19 cellular contexts compared by ENCODE assay signal in the genomic region with DNA sequence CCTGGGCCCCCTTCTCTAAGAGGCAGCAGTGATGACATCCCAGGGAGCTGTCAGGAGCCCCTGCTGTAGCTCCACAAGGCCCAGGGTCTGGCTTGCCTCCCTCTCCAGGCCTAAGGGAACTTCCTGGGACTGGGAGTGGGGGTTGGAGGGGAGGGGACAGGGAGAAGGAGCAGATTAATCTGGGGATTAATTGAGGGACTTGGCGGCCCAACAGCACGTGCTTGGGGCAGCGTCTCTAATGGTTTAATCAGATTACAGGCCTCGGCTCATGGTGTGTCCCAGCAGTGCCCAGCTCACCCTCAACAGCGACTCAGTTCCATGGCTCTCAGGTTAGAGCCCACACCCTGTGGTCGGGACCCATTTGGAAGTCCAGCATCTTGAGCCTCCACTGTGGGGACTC. TPM values are rescaled to one million over a fixed set of nuclear protein-coding genes. Genes with fewer than 3 reads are reported as not detected.
DNase-seq lines count a peak whose midpoint lies in the region; ATAC-seq and TF ChIP-seq lines count a peak whose summit lies in the region.
"Had no signal": no experiment of that assay in that cellular context is flagged by ENCODE, and none has a peak within 500 bp of the region (broad histone marks: within the 10 kb centered on the region; RNA-seq: fewer than 3 reads in every experiment).

No MANE protein-coding gene starts in this region.

- H3K4me3 Mint-ChIP-seq in neural progenitor cell (no peak overlapping the region), Calu3 (ENCODE audit: low read depth, unreplicated experiment) (no peak overlapping the region)
- H3K4me3 Mint-ChIP-seq: B cell; CD14-positive monocyte; CD4-positive, alpha-beta T cell had no signal

- H3K27ac ChIP-seq in neural progenitor cell, result no peak overlapping the region
- H3K27ac ChIP-seq: 22Rv1; BLaER1 treated with 17β-estradiol and CSF1 and Interleukin-3, amounts not matched to agents 10 nM and 100 nM; GM23248 had no signal

- no peak for TF ChIP-seq CTCF in BE2C (IDR thresholded peaks at IDR 0.05; ENCODE audit: low read depth, low read length)
- no peak for TF ChIP-seq CTCF in neural progenitor cell (IDR thresholded peaks at IDR 0.05)
- no peak for TF ChIP-seq CTCF in Calu3 (IDR thresholded peaks at IDR 0.05; ENCODE audit: unreplicated experiment)

- H3K36me3 ChIP-seq in BE2C (no peaks in the 10 kb centered on the region), neural progenitor cell (no peaks in the 10 kb centered on the region)
- H3K36me3 ChIP-seq: BLaER1 treated with 17β-estradiol and CSF1 and Interleukin-3, amounts not matched to agents 10 nM and 100 nM had no signal

- ATAC-seq in HG03457 (IDR thresholded peaks at IDR 0.05; ENCODE audit: unreplicated experiment), result no peak

- H3K4me1 ChIP-seq in BE2C (no peaks in the 10 kb centered on the region; the same call in 1 of the 2 replicates), neural progenitor cell (peaks cover 17% of the 10 kb centered on the region)

- H3K27me3 ChIP-seq in BE2C (no peaks in the 10 kb centered on the region), neural progenitor cell (peaks cover 8% of the 10 kb centered on the region)

- no peaks in the 10 kb centered on the region for H3K79me2 ChIP-seq in neural progenitor cell (ENCODE audit: low read depth)

- no peaks in the 10 kb centered on the region for H3K9me3 ChIP-seq in BE2C
- no peaks in the 10 kb centered on the region for H3K9me3 ChIP-seq in neural progenitor cell (ENCODE audit: low read depth)
- H3K9me3 ChIP-seq: BLaER1 treated with 17β-estradiol and CSF1 and Interleukin-3, amounts not matched to agents 10 nM and 100 nM had no signal

- H3K27ac Mint-ChIP-seq in neural progenitor cell (no peak overlapping the region), Calu3 (ENCODE audit: unreplicated experiment) (no peak overlapping the region)
- H3K27ac Mint-ChIP-seq: B cell; CD14-positive monocyte; CD4-positive, alpha-beta T cell had no signal

- H3F3A ChIP-seq in neural progenitor cell (ENCODE audit: low read depth), result peaks cover 23% of the 10 kb centered on the region

- intact Hi-C loops in Calu3 (cut with micrococcal nuclease; ENCODE audit: unreplicated experiment), result no loop called here

- H3K36me3 Mint-ChIP-seq in neural progenitor cell (no peaks in the 10 kb centered on the region), Calu3 (ENCODE audit: insufficient read depth, unreplicated experiment) (no peaks in the 10 kb centered on the region)
- H3K36me3 Mint-ChIP-seq: CD14-positive monocyte had no signal

- peaks cover 5% of the 10 kb centered on the region for H3K9me3 Mint-ChIP-seq in neural progenitor cell
- H3K9me3 Mint-ChIP-seq in Calu3 (ENCODE audit: low read depth, unreplicated experiment), result no peaks in the 10 kb centered on the region
- H3K9me3 Mint-ChIP-seq: CD14-positive monocyte; CD4-positive, alpha-beta T cell had no signal

- DNase-seq in BE2C (peak; percentile 24), ELF-1 (ENCODE audit: low read depth, low spot score) (peak; percentile 62), NCI-H82 (lab: John Stamatoyannopoulos, UW) (peak; percentile 98), neural progenitor cell (ENCODE audit: low spot score) (peak; percentile 66), iPS-NIHi7 (ENCODE audit: extremely low spot score) (no peak), HPDE6-E6E7 (ENCODE audit: extremely low spot score) (no peak), Calu3 (no peak)
- DNase-seq: CD4-positive, alpha-beta T cell; COR-L47; DMS53; DMS79 treated with DMSO at 0.1 percent for 48 hours; GM23248; H7; HCEC 1CT had no signal

- no peak overlapping the region for H2AFZ ChIP-seq in neural progenitor cell (replicated peaks)
- H2AFZ ChIP-seq: GM23248 had no signal

- CTCF ChIA-PET in Calu3 (lab: Charles Lee), result no interaction called here

- H3K4me2 ChIP-seq in neural progenitor cell, result no peak overlapping the region
- H3K4me2 ChIP-seq: BLaER1 treated with 17β-estradiol and CSF1 and Interleukin-3, amounts not matched to agents 10 nM and 100 nM had no signal

- H3K9ac ChIP-seq in neural progenitor cell, result no peak overlapping the region
- H3K9ac ChIP-seq: BLaER1 treated with 17β-estradiol and CSF1 and Interleukin-3, amounts not matched to agents 10 nM and 100 nM; GM23248 had no signal

- H3K4me3 ChIP-seq in BE2C (ENCODE audit: low read depth, low read length) (no peak overlapping the region), neural progenitor cell (no peak overlapping the region)
- H3K4me3 ChIP-seq: BLaER1 treated with 17β-estradiol and CSF1 and Interleukin-3, amounts not matched to agents 10 nM and 100 nM; GM23248 had no signal

- H3K4me1 Mint-ChIP-seq in neural progenitor cell, result peaks cover 55% of the 10 kb centered on the region
- H3K4me1 Mint-ChIP-seq in Calu3 (ENCODE audit: low read depth, unreplicated experiment), result no peaks in the 10 kb centered on the region
- H3K4me1 Mint-ChIP-seq: B cell, CD14-positive monocyte had no signal

- H4K20me1 ChIP-seq in neural progenitor cell (ENCODE audit: low read depth), result no peaks in the 10 kb centered on the region

- no TSS peak for BruUV-seq in Calu3 (replicated peaks; lab: Mats Ljungman, UMichigan)

- peaks cover 9% of the 10 kb centered on the region for H3K27me3 Mint-ChIP-seq in neural progenitor cell (ENCODE audit: insufficient read depth, low read depth)
- peaks cover 22% of the 10 kb centered on the region for H3K27me3 Mint-ChIP-seq in Calu3 (ENCODE audit: unreplicated experiment)
- H3K27me3 Mint-ChIP-seq: B cell; CD4-positive, alpha-beta T cell had no signal

RNA-seq across cellular contexts. Expression of gene EFNB1, which starts 47.9 kb away (rescaled TPM):
- 29.7 TPM for polyA plus RNA-seq in BE2C (2012; ENCODE audit: insufficient read depth, insufficient read length, low read depth)
- 25.4 and 57.1 TPM in 2 replicates for total RNA-seq in neural progenitor cell (ENCODE audit: low replicate concordance)
- 12.6 and 20.7 TPM in 2 replicates for total RNA-seq in Calu3 (2022)

Comparison
In these comparisons a context has a peak if more than half of its experiments do, and no peak if none do; other contexts are left out.
1. DNase-seq: peak in BE2C (single experiment), ELF-1 (single experiment), NCI-H82 (single experiment) and neural progenitor cell (single experiment); none in iPS-NIHi7 (single experiment), HPDE6-E6E7 (single experiment) and Calu3 (single experiment).